In the genomic region with DNA sequence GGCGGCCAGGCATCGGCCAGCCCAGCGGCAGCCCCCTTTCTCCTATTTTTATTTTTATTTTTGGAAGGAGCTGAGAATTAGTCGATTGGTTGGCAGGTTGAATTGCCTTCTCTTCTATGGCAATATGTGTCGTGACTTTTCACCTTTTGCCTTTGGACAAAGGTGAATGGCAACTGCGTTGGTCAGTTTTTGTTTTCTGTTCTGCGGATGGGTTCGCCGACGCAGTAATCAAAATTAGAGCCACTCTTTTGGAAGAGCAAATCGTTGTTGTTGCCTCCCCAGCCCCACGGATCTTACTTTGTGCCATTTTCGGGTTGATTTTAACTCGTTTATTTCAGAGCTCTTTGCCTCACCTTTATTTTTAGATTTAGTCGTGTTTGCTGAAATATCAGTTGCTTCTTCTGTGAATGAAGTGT, we compare ENCODE assay signal across 8 cellular contexts. TPM values are rescaled to one million over a fixed set of nuclear protein-coding genes. Genes with fewer than 3 reads are reported as not detected.
DNase-seq lines count a peak whose midpoint lies in the region; ATAC-seq, FAIRE-seq and TF ChIP-seq lines count a peak whose summit lies in the region.

No MANE protein-coding gene starts in this region.

- no peak for TF ChIP-seq POLR2A in GM12891 (IDR thresholded peaks at IDR 0.05; ENCODE audit: low read depth, low read length)

- peaks cover 76% of the 10 kb centered on the region for H3K79me2 ChIP-seq in GM23338 (replicated peaks; ENCODE audit: insufficient read depth)

- H3K27me3 ChIP-seq in GM23338 (ENCODE audit: insufficient read depth), result no peaks in the 10 kb centered on the region
- no peaks in the 10 kb centered on the region for H3K27me3 ChIP-seq in iPS DF 6.9 (ENCODE audit: control insufficient read depth, insufficient read depth, low read length)

- H3K4me1 Mint-ChIP-seq in GM23338, result peaks cover 48% of the 10 kb centered on the region
- H3K4me1 Mint-ChIP-seq in activated B cell treated with CpG ODN at 0.5 μM for 24 hours, result peaks cover 27% of the 10 kb centered on the region

- H3K36me3 Mint-ChIP-seq in GM23338 (ENCODE audit: low read depth), result peaks cover 5% of the 10 kb centered on the region; the same call in 1 of the 3 replicates
- H3K36me3 Mint-ChIP-seq in activated B cell treated with CpG ODN at 0.5 μM for 24 hours (ENCODE audit: low read depth), result no peaks in the 10 kb centered on the region

- peaks cover 40% of the 10 kb centered on the region for H4K20me1 ChIP-seq in GM23338 (replicated peaks; ENCODE audit: insufficient read depth)

- CTCF ChIA-PET in activated B cell treated with CpG ODN at 0.5 μM for 24 hours (lab: Charles Lee), result interaction anchor here (1.1 to 3.4 kb wide), 2 partner anchors 131 to 199 kb away, joined by 3 to 15 read pairs; no protein-coding TSS in a partner anchor

- H3K27me3 Mint-ChIP-seq in GM23338 (ENCODE audit: insufficient read depth, low read depth, poor library complexity) (peaks cover 7% of the 10 kb centered on the region), activated B cell treated with CpG ODN at 0.5 μM for 24 hours (peaks cover 41% of the 10 kb centered on the region)

- no peak for FAIRE-seq in GM12891 (lab: Jason Lieb, UNC)

- peak overlapping the region; percentile 67 for H3K27ac ChIP-seq in GM23338 (ENCODE audit: low read depth)
- no peak overlapping the region for H3K27ac ChIP-seq in iPS DF 6.9 (ENCODE audit: low read length)

- H3K4me1 ChIP-seq in GM23338 (ENCODE audit: insufficient read depth), result peaks cover 65% of the 10 kb centered on the region
- H3K4me1 ChIP-seq in iPS DF 6.9 (ENCODE audit: control insufficient read depth, insufficient read depth, low read length), result peaks cover 2% of the 10 kb centered on the region; the same call in 1 of the 2 replicates

- no peak for DNase-seq in GM23338 (ENCODE audit: low spot score)
- no peak for DNase-seq in activated B cell treated with CpG ODN at 0.5 μM for 24 hours
- DNase-seq in iPS DF 6.9 (ENCODE audit: low read depth, low spot score), result no peak
- DNase-seq in retinal pigment epithelial cell (ENCODE audit: low read depth), result no peak
- DNase-seq in HPDE6-E6E7 (ENCODE audit: extremely low spot score), result no peak
- no peak for DNase-seq in GM12891 (ENCODE audit: insufficient read length, low spot score)

- H3F3A ChIP-seq in GM23338 (replicated peaks; ENCODE audit: low read depth), result peaks cover 21% of the 10 kb centered on the region

- peak overlapping the region; percentile 88 for H3K4me2 ChIP-seq in GM23338

- H3K9me3 ChIP-seq in iPS DF 6.9 (ENCODE audit: control insufficient read depth, insufficient read depth, low read length), result no peaks in the 10 kb centered on the region

- H3K4me3 ChIP-seq in GM23338, result peak overlapping the region; percentile 92
- peak overlapping the region; percentile 99; the same call in 1 of the 2 replicates for H3K4me3 ChIP-seq in iPS DF 6.9 (ENCODE audit: low read length)
- peak overlapping the region; percentile 43 for H3K4me3 ChIP-seq in retinal pigment epithelial cell (ENCODE audit: low read length)

- ATAC-seq in GM23338 (no peak), activated B cell treated with CpG ODN at 0.5 μM for 24 hours (ENCODE audit: low read depth) (no peak), GM21526 (IDR thresholded peaks at IDR 0.05; ENCODE audit: low FRiP score, unreplicated experiment) (no peak), GM21825 (IDR thresholded peaks at IDR 0.05; ENCODE audit: unreplicated experiment) (no peak)

- H2AFZ ChIP-seq in GM23338, result no peak overlapping the region

- TF ChIP-seq CTCF in GM23338 (conservative IDR thresholded peaks at IDR 0.05; ENCODE audit: low read depth in 2 of 2), result no peak
- TF ChIP-seq CTCF in activated B cell treated with CpG ODN at 0.5 μM for 24 hours (IDR thresholded peaks at IDR 0.05), result no peak
- TF ChIP-seq CTCF in retinal pigment epithelial cell (conservative IDR thresholded peaks at IDR 0.05; ENCODE audit: low read depth, low read length), result no peak

- H3K4me3 Mint-ChIP-seq in GM23338 (peak overlapping the region; percentile 87), activated B cell treated with CpG ODN at 0.5 μM for 24 hours (peak overlapping the region; percentile 78)

- POLR2A ChIA-PET in activated B cell treated with CpG ODN at 0.5 μM for 24 hours (lab: Charles Lee), result interaction anchor here (0.7 kb wide), 1 partner anchor 319 kb away, joined by 6 read pairs; no protein-coding TSS in a partner anchor

- no peaks in the 10 kb centered on the region for H3K36me3 ChIP-seq in GM23338 (ENCODE audit: insufficient read depth)
- no peaks in the 10 kb centered on the region; the same call in 1 of the 2 replicates for H3K36me3 ChIP-seq in iPS DF 6.9 (ENCODE audit: control insufficient read depth, insufficient read depth, low read length)

- H3K9me3 Mint-ChIP-seq in GM23338, result no peaks in the 10 kb centered on the region
- no peaks in the 10 kb centered on the region for H3K9me3 Mint-ChIP-seq in activated B cell treated with CpG ODN at 0.5 μM for 24 hours

- no CpG with 5 or more reads among the region's 15 CpGs for WGBS in iPS DF 6.9 (ENCODE audit: insufficient coverage, insufficient read length)

- intact Hi-C loops in activated B cell treated with CpG ODN at 0.5 μM for 24 hours (cut with micrococcal nuclease), result loop anchor here (10.0 kb wide), 1 partner anchor 64 kb away; no protein-coding TSS in a partner anchor

- peak overlapping the region; percentile 65 for H3K27ac Mint-ChIP-seq in GM23338
- H3K27ac Mint-ChIP-seq in activated B cell treated with CpG ODN at 0.5 μM for 24 hours, result no peak overlapping the region

- H3K9me2 ChIP-seq in GM23338 (ENCODE audit: insufficient read depth), result no peaks in the 10 kb centered on the region

TF ChIP-seq in GM23338, 12 proteins besides CTCF, POLR2A, EP300 and RAD21 (continues in another document):
- TF ChIP-seq, protein P1, sequence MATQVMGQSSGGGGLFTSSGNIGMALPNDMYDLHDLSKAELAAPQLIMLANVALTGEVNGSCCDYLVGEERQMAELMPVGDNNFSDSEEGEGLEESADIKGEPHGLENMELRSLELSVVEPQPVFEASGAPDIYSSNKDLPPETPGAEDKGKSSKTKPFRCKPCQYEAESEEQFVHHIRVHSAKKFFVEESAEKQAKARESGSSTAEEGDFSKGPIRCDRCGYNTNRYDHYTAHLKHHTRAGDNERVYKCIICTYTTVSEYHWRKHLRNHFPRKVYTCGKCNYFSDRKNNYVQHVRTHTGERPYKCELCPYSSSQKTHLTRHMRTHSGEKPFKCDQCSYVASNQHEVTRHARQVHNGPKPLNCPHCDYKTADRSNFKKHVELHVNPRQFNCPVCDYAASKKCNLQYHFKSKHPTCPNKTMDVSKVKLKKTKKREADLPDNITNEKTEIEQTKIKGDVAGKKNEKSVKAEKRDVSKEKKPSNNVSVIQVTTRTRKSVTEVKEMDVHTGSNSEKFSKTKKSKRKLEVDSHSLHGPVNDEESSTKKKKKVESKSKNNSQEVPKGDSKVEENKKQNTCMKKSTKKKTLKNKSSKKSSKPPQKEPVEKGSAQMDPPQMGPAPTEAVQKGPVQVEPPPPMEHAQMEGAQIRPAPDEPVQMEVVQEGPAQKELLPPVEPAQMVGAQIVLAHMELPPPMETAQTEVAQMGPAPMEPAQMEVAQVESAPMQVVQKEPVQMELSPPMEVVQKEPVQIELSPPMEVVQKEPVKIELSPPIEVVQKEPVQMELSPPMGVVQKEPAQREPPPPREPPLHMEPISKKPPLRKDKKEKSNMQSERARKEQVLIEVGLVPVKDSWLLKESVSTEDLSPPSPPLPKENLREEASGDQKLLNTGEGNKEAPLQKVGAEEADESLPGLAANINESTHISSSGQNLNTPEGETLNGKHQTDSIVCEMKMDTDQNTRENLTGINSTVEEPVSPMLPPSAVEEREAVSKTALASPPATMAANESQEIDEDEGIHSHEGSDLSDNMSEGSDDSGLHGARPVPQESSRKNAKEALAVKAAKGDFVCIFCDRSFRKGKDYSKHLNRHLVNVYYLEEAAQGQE (IDR thresholded peaks at IDR 0.05; ENCODE audit: unreplicated experiment), result no peak
- TF ChIP-seq ZNF331 (CRISPR knock-in tag; IDR thresholded peaks at IDR 0.05; ENCODE audit: low read depth), result no peak
- TF ChIP-seq CREB1 (CRISPR knock-in tag; IDR thresholded peaks at IDR 0.05; ENCODE audit: low read depth), result no peak
- TF ChIP-seq EZH2 (IDR thresholded peaks at IDR 0.05; ENCODE audit: low read depth, unreplicated experiment), result no peak
- no peak for TF ChIP-seq POLR2AphosphoS5 (IDR thresholded peaks at IDR 0.05; ENCODE audit: low read depth)

TF ChIP-seq in GM12891, 5 proteins besides CTCF, POLR2A, EP300 and RAD21:
- TF ChIP-seq SPI1 (IDR thresholded peaks at IDR 0.05; ENCODE audit: low read depth, low read length), result no peak
- no peak for TF ChIP-seq POU2F2 (IDR thresholded peaks at IDR 0.05; ENCODE audit: low read depth, low read length)
- TF ChIP-seq TAF1 (IDR thresholded peaks at IDR 0.05; ENCODE audit: low read depth, low read length), result no peak
- no peak for TF ChIP-seq PAX5 (IDR thresholded peaks at IDR 0.05; ENCODE audit: insufficient read depth, low read length, severe bottlenecking)

RNA-seq across cellular contexts. Expression of gene CECR2, which starts 1.5 kb away (rescaled TPM):
- total RNA-seq in GM23338 (2014; rRNA removed; shearing (Covaris generic)), result 106 and 110 TPM in 2 replicates
- polyA plus RNA-seq in GM23338 (2016; fragmentation: Nextera tagmentation; extraction: Ambion mirVana), result 18.4 and 24.2 TPM in 2 replicates
- 1.6 and 2.5 TPM in 2 replicates for total RNA-seq in activated B cell treated with CpG ODN at 0.5 μM for 24 hours
- polyA plus RNA-seq in GM12891 (2012; ENCODE audit: low read depth, missing spikeins), result 0.09 TPM

Comparison
In these comparisons a context has a peak if more than half of its experiments do, and no peak if none do; other contexts are left out.
1. H3K4me3 ChIP-seq: peak in every context shown above with its lines; median percentile 99 in iPS DF 6.9; 92 in GM23338; 43 in retinal pigment epithelial cell.
2. RNA of gene CECR2, which starts 1.5 kb away (total RNA-seq): 106 to 110 TPM in GM23338; 1.6 to 2.5 TPM in activated B cell treated with CpG ODN at 0.5 μM for 24 hours; every median in the first group is over 10 times any median in the second.